21 cellular contexts compared by ENCODE assay signal in the genomic region with DNA sequence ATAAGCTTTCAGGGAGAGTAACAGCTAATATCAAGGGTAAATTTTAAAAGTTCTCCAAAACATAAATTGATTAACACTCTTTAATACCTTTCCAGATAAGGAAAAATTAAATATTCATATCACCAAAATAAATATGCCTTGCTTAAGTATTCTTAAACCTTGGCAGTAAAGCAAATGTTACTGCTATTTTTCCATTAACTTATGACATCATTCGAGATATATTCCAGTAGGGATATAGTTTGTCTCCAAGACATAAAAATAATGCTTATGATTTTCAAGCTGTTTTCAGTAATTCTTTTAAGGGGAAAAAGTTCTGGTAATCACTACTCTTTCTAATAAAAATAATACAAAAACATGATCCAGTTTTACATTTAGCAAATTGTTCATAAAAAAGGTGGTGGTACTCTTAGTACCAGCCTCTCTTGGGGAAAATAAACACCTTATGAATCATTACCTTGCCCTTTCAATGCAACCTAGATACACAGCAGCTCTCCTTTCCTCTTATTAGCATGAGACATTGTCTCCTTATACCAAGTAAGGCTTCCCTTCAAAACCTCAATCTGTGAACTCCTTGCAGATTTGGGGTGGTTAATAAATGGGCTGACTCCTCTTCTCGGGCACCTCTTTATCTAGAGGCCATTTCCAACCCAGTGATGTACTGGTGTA. TPM values are rescaled to one million over a fixed set of nuclear protein-coding genes. Genes with fewer than 3 reads are reported as not detected.
"Had no signal": no experiment of that assay in that cellular context is flagged by ENCODE, and none has a peak within 500 bp of the region (broad histone marks: within the 10 kb centered on the region; RNA-seq: fewer than 3 reads in every experiment).

No MANE protein-coding gene starts in this region.

- H3K4me1 ChIP-seq: psoas muscle, uterus had no signal

- ATAC-seq: body of pancreas, left lobe of liver, natural killer cell, psoas muscle, sciatic nerve, WTC11 had no signal

- H3K27me3 ChIP-seq: body of pancreas, tibial artery, uterus had no signal

- DNase-seq: activated CD4-positive, alpha-beta T cell treated with anti-CD3 and anti-CD28 coated beads for 48 hours; activated naive CD4-positive, alpha-beta T cell treated with Interleukin-2 at 50 U/mL for 16 hours; activated T-cell treated with anti-CD3 and anti-CD28 coated beads for 4 hours; amniotic stem cell; body of pancreas; caudate nucleus; cortex of kidney; effector CD4-positive, alpha-beta T cell; foreskin melanocyte; natural killer cell; psoas muscle; SW 1271; tibial artery; uterus had no signal

- H3K27ac ChIP-seq: body of pancreas, psoas muscle, tibial artery, uterus had no signal

- H3K4me3 ChIP-seq: body of pancreas, psoas muscle, tibial artery, uterus had no signal

- H3K9me3 ChIP-seq: body of pancreas, psoas muscle, tibial artery, uterus had no signal

- H3K36me3 ChIP-seq: uterus had no signal

RNA-seq across cellular contexts. Expression of gene ZC2HC1B, which starts 52.6 kb away (rescaled TPM):
- total RNA-seq: body of pancreas; left lobe of liver; mucosa of gallbladder; natural killer cell; sciatic nerve; SK-MEL-5; subcutaneous adipose tissue; T-helper 2 cell treated with Interferon-gamma antibody and Interleukin-4, amounts not matched to agents 100 ng/mL and 5 ng/mL, for 36 hours; WTC11 had no signal
- polyA plus RNA-seq: psoas muscle had no signal
